8 cellular contexts compared by ENCODE assay signal in genomic region chr11:62855571-62856332, GRCh38. TPM values are rescaled to one million over a fixed set of nuclear protein-coding genes. Genes with fewer than 3 reads are reported as not detected.
DNase-seq lines count a peak whose midpoint lies in the region; ATAC-seq, FAIRE-seq and TF ChIP-seq lines count a peak whose summit lies in the region.

No MANE protein-coding gene starts in this region.

- H3K9ac ChIP-seq in BLaER1 treated with 17β-estradiol and CSF1 and Interleukin-3, amounts not matched to agents 10 nM and 100 nM: peak overlapping the region; percentile 86 to 99 (median 95)
- peak overlapping the region; percentile 99 for H3K9ac ChIP-seq in HepG2 (ENCODE audit: insufficient read depth, low read depth, low read length)

- H3K27me3 Mint-ChIP-seq in activated CD4-positive, alpha-beta T cell treated with anti-CD3 and anti-CD28 coated beads, Interleukin-2, amount 10 ng/mL, durations not matched to agents 7 days and 5 days: no peaks in the 10 kb centered on the region

- ATAC-seq in GM19328 (IDR thresholded peaks at IDR 0.05; ENCODE audit: unreplicated experiment) (peak; percentile 85), HG03469 (IDR thresholded peaks at IDR 0.05; ENCODE audit: unreplicated experiment) (peak; percentile 69), HepG2 (peak; percentile 79)

- BruUV-seq in HepG2 (replicated peaks; lab: Mats Ljungman, UMichigan): no TSS peak

- peaks cover 40 to 48% (median 46%) of the 10 kb centered on the region in 11 experiments for H4K20me1 ChIP-seq in BLaER1 treated with 17β-estradiol and CSF1 and Interleukin-3, amounts not matched to agents 10 nM and 100 nM
- peaks cover 37% of the 10 kb centered on the region for H4K20me1 ChIP-seq in HepG2 (ENCODE audit: insufficient read depth, low read length)

- H3K4me3 Mint-ChIP-seq in activated CD4-positive, alpha-beta T cell treated with anti-CD3 and anti-CD28 coated beads, Interleukin-2, amount 10 ng/mL, durations not matched to agents 7 days and 5 days: peak overlapping the region; percentile 95

- peak overlapping the region; percentile 99 for H3K27ac Mint-ChIP-seq in activated CD4-positive, alpha-beta T cell treated with anti-CD3 and anti-CD28 coated beads, Interleukin-2, amount 10 ng/mL, durations not matched to agents 7 days and 5 days

- peak; percentile 99 to 100 for TF ChIP-seq POLR2A in HepG2 (IDR thresholded peaks at IDR 0.05; ENCODE audit: insufficient read depth in 1 of 2, low read depth in 2 of 2, low read length in 2 of 2)

- 0 out of 4 replicates have a peak, but pooled peaks of 1 of the 2 experiments have one; percentile 8 for TF ChIP-seq EP300 in HepG2 (IDR thresholded peaks at IDR 0.05; ENCODE audit: low read depth in 2 of 2, low read length in 2 of 2)
- TF ChIP-seq EP300 in HepG2 (CRISPR knock-in tag; IDR thresholded peaks at IDR 0.05; ENCODE audit: borderline replicate concordance): no peak

- DNase-seq in NCI-H526 treated with DMSO at 0.1 percent for 48 hours (lab: John Stamatoyannopoulos, UW): peak; percentile 97
- DNase-seq in activated CD4-positive, alpha-beta T cell treated with anti-CD3 and anti-CD28 coated beads, Interleukin-2, amount 10 ng/mL, durations not matched to agents 7 days and 5 days: peak; percentile 98
- peak; percentile 92 for DNase-seq in dedifferentiated amniotic fluid mesenchymal stem cell (ENCODE audit: extremely low spot score)
- DNase-seq in HepG2 (ENCODE audit: low spot score): peak; percentile 97
- peak; percentile 97 to 99 for DNase-seq in stimulated activated CD4-positive, alpha-beta T cell treated with anti-CD3 and anti-CD28 coated beads, Interleukin-2, amount 100 ng/mL, for 48 hours

- WGBS in HepG2 (ENCODE audit: low lambda C conversion rate): under 1% methylated on average over 37 of the region's 54 CpGs

- H3K27me3 ChIP-seq in BLaER1 treated with 17β-estradiol and CSF1 and Interleukin-3, amounts not matched to agents 10 nM and 100 nM: no peaks in the 10 kb centered on the region
- H3K27me3 ChIP-seq in HepG2 (ENCODE audit: control insufficient read depth in 1 of 2, insufficient read depth in 2 of 2, low read length in 2 of 2): no peaks in the 10 kb centered on the region; a peak in 1 of 5 replicates

- CTCF ChIA-PET in activated CD4-positive, alpha-beta T cell treated with anti-CD3 and anti-CD28 coated beads, Interleukin-2, amount 10 ng/mL, durations not matched to agents 7 days and 5 days (lab: Charles Lee): interaction anchor here (0.6 to 3.6 kb wide), 13 partner anchors 8 to 431 kb away, joined by 3 to 34 read pairs (median 4); partner anchors contain the start of genes SLC3A2, TAF6L, TMEM179B and ZBTB3
- CTCF ChIA-PET in HepG2 (lab: Yijun Ruan, JAX; ENCODE audit: low intra/inter-chr PET ratio, low total read pairs): no interaction called here

- intact Hi-C loops in HepG2 (cut with micrococcal nuclease; ENCODE audit: unreplicated experiment): loop anchor here (1.0 kb wide), 1 partner anchor 26 kb away; no protein-coding TSS in a partner anchor

- peaks cover 44% of the 10 kb centered on the region for H3K36me3 Mint-ChIP-seq in activated CD4-positive, alpha-beta T cell treated with anti-CD3 and anti-CD28 coated beads, Interleukin-2, amount 10 ng/mL, durations not matched to agents 7 days and 5 days (ENCODE audit: low read depth)

- peaks cover 52 to 67% (median 55%) of the 10 kb centered on the region in 10 experiments for H3K4me1 ChIP-seq in BLaER1 treated with 17β-estradiol and CSF1 and Interleukin-3, amounts not matched to agents 10 nM and 100 nM
- peaks cover 77% of the 10 kb centered on the region for H3K4me1 ChIP-seq in HepG2 (ENCODE audit: insufficient read depth, low read length)

- peak; percentile 16; the same call in 1 of the 2 replicates for TF ChIP-seq RAD21 in HepG2 (CRISPR knock-in tag; IDR thresholded peaks at IDR 0.05)

- peak overlapping the region; percentile 56 to 98 (median 94); a peak in 21 of 22 replicates for H3K27ac ChIP-seq in BLaER1 treated with 17β-estradiol and CSF1 and Interleukin-3, amounts not matched to agents 10 nM and 100 nM
- peak overlapping the region; percentile 91 for H3K27ac ChIP-seq in HepG2 (ENCODE audit: extremely low read length, insufficient read depth, low read length)

- H3K4me2 ChIP-seq in BLaER1 treated with 17β-estradiol and CSF1 and Interleukin-3, amounts not matched to agents 10 nM and 100 nM: peak overlapping the region; percentile 93 to 99 (median 97)
- H3K4me2 ChIP-seq in HepG2 (ENCODE audit: low read depth, low read length): peak overlapping the region; percentile 99

- H3K4me1 Mint-ChIP-seq in activated CD4-positive, alpha-beta T cell treated with anti-CD3 and anti-CD28 coated beads, Interleukin-2, amount 10 ng/mL, durations not matched to agents 7 days and 5 days: peaks cover 65% of the 10 kb centered on the region

- H3K9me3 Mint-ChIP-seq in activated CD4-positive, alpha-beta T cell treated with anti-CD3 and anti-CD28 coated beads, Interleukin-2, amount 10 ng/mL, durations not matched to agents 7 days and 5 days: no peaks in the 10 kb centered on the region

- peak; percentile 61 for FAIRE-seq in HepG2 (lab: Jason Lieb, UNC)

- TF ChIP-seq CTCF in HepG2 (CRISPR knock-in tag; IDR thresholded peaks at IDR 0.05): peak; percentile 23; the same call in 1 of the 2 replicates

- peaks cover 37 to 55% (median 42%) of the 10 kb centered on the region in 11 experiments for H3K36me3 ChIP-seq in BLaER1 treated with 17β-estradiol and CSF1 and Interleukin-3, amounts not matched to agents 10 nM and 100 nM
- H3K36me3 ChIP-seq in HepG2 (replicated peaks in 1 of 2; ENCODE audit: control insufficient read depth in 1 of 2, insufficient read depth in 2 of 2, low read length in 2 of 2): peaks cover 11 to 33% of the 10 kb centered on the region in 2 experiments

- H3K4me3 ChIP-seq in BLaER1 treated with 17β-estradiol and CSF1 and Interleukin-3, amounts not matched to agents 10 nM and 100 nM: peak overlapping the region; percentile 82 to 96 (median 89)
- H3K4me3 ChIP-seq in HepG2 (replicated peaks in 1 of 3; ENCODE audit: insufficient read depth in 1 of 3, low read depth in 2 of 3, low read length in 3 of 3): peak overlapping the region; percentile 86 to 96 (median 94)

- H2AFZ ChIP-seq in HepG2 (ENCODE audit: low read length): no peak overlapping the region

- in situ Hi-C loops in HepG2 (cut with HindIII; ENCODE audit: extremely low pct_ligation_motif_present, low pct_unique_long_range_greater_than_20kb): no loop called here

- peaks cover 59% of the 10 kb centered on the region for H3K79me2 ChIP-seq in HepG2 (ENCODE audit: insufficient read depth, low read length)

- POLR2A ChIA-PET in activated CD4-positive, alpha-beta T cell treated with anti-CD3 and anti-CD28 coated beads, Interleukin-2, amount 10 ng/mL, durations not matched to agents 7 days and 5 days (lab: Charles Lee): interaction anchor here (0.6 to 5.1 kb wide), 9 partner anchors 9 to 282 kb away, joined by 3 to 58 read pairs (median 4); partner anchors contain the start of genes C11orf98, EEF1G, SLC3A2 and WDR74
- POLR2A ChIA-PET in HepG2 (lab: Yijun Ruan, JAX): interaction anchor here (0.7 to 9.4 kb wide), 32 partner anchors 8 to 1382 kb away, joined by 3 to 362 read pairs (median 6); partner anchors contain the start of genes B3GAT3, C11orf98, CSKMT and GANAB

- no peaks in the 10 kb centered on the region; a peak in 2 of 22 replicates for H3K9me3 ChIP-seq in BLaER1 treated with 17β-estradiol and CSF1 and Interleukin-3, amounts not matched to agents 10 nM and 100 nM (replicated peaks in 1 of 11)
- no peaks in the 10 kb centered on the region for H3K9me3 ChIP-seq in HepG2 (ENCODE audit: low read length)

RNA-seq across cellular contexts. Expression of gene WDR74, which starts 16.4 kb away (rescaled TPM):
- 10 to 100 TPM; 53.8 to 60.4 TPM for total RNA-seq in activated CD4-positive, alpha-beta T cell treated with anti-CD3 and anti-CD28 coated beads, Interleukin-2, amount 10 ng/mL, durations not matched to agents 7 days and 5 days
- 68.4 and 83.3 TPM in 2 replicates for total RNA-seq in HepG2 (2016; rRNA removed; fragmentation: Illumina TruSeq; extraction: Trizol)
- total RNA-seq in HepG2 (2016; cell fraction: cytosol; rRNA removed; fragmentation: Illumina TruSeq; extraction: Trizol; ENCODE audit: low read depth): 73.1 and 74.3 TPM in 2 replicates
- total RNA-seq in HepG2 (2016; cell fraction: insoluble cytoplasmic fraction; rRNA removed; fragmentation: Illumina TruSeq; extraction: Trizol): 64.4 and 81.2 TPM in 2 replicates
- total RNA-seq in HepG2 (2016; cell fraction: membrane; rRNA removed; fragmentation: Illumina TruSeq; extraction: Trizol): 35.8 and 38.0 TPM in 2 replicates
- total RNA-seq in HepG2 (2016; cell fraction: nucleus; rRNA removed; fragmentation: Illumina TruSeq; extraction: Trizol): 65.9 and 69.3 TPM in 2 replicates
- 77.0 and 84.6 TPM in 2 replicates for polyA plus RNA-seq in HepG2 (2011; rRNA removed)
- polyA plus RNA-seq in HepG2 (2011; cell fraction: cytosol; rRNA removed): 65.2 and 92.4 TPM in 2 replicates
- 200 and 217 TPM in 2 replicates for polyA plus RNA-seq in HepG2 (2011; cell fraction: nucleus; rRNA removed)
- 46.6 and 65.2 TPM in 2 replicates for polyA plus RNA-seq in HepG2 (2012)
- 14.6 and 16.3 TPM in 2 replicates for polyA plus RNA-seq in HepG2 (2016; cell fraction: cytosol; fragmentation: Illumina TruSeq; extraction: Trizol; ENCODE audit: low read depth)
- polyA plus RNA-seq in HepG2 (2016; cell fraction: insoluble cytoplasmic fraction; fragmentation: Illumina TruSeq; extraction: Trizol; ENCODE audit: low read depth): 58.9 and 67.1 TPM in 2 replicates
- 19.3 and 20.8 TPM in 2 replicates for polyA plus RNA-seq in HepG2 (2016; cell fraction: membrane; fragmentation: Illumina TruSeq; extraction: Trizol; ENCODE audit: low read depth)
- polyA plus RNA-seq in HepG2 (2016; cell fraction: nucleus; fragmentation: Illumina TruSeq; extraction: Trizol; ENCODE audit: insufficient read depth, low read depth): 134 and 146 TPM in 2 replicates
- 110 and 251 TPM in 2 replicates for polyA minus RNA-seq in HepG2 (2011; rRNA and poly(A)+ RNA removed; ENCODE audit: low replicate concordance)
- 31.0 and 38.8 TPM in 2 replicates for polyA minus RNA-seq in HepG2 (2011; cell fraction: cytosol; rRNA and poly(A)+ RNA removed)
- polyA minus RNA-seq in HepG2 (2011; cell fraction: nucleus; rRNA and poly(A)+ RNA removed): 217 and 271 TPM in 2 replicates

RNA-seq across cellular contexts. Expression of gene TEX54, which starts 23.1 kb away (rescaled TPM):
- under 1 TPM in 1 of 2 experiments, not detected in 1; 0.48 TPM for total RNA-seq in activated CD4-positive, alpha-beta T cell treated with anti-CD3 and anti-CD28 coated beads, Interleukin-2, amount 10 ng/mL, durations not matched to agents 7 days and 5 days
- total RNA-seq in HepG2 (2016; rRNA removed; fragmentation: Illumina TruSeq; extraction: Trizol): not detected in 2 replicates
- not detected in 2 replicates for total RNA-seq in HepG2 (2016; cell fraction: cytosol; rRNA removed; fragmentation: Illumina TruSeq; extraction: Trizol; ENCODE audit: low read depth)
- total RNA-seq in HepG2 (2016; cell fraction: insoluble cytoplasmic fraction; rRNA removed; fragmentation: Illumina TruSeq; extraction: Trizol): not detected in 2 replicates
- total RNA-seq in HepG2 (2016; cell fraction: membrane; rRNA removed; fragmentation: Illumina TruSeq; extraction: Trizol): not detected in 2 replicates
- total RNA-seq in HepG2 (2016; cell fraction: nucleus; rRNA removed; fragmentation: Illumina TruSeq; extraction: Trizol): not detected in 2 replicates
- not detected in 2 replicates for polyA plus RNA-seq in HepG2 (2011; rRNA removed)
- not detected in 2 replicates for polyA plus RNA-seq in HepG2 (2011; cell fraction: cytosol; rRNA removed)
- polyA plus RNA-seq in HepG2 (2011; cell fraction: nucleus; rRNA removed): not detected in 2 replicates
- polyA plus RNA-seq in HepG2 (2012): 0.55 TPM in 1 of 2 replicates, not detected in the other
- polyA plus RNA-seq in HepG2 (2016; cell fraction: cytosol; fragmentation: Illumina TruSeq; extraction: Trizol; ENCODE audit: low read depth): not detected in 2 replicates
- not detected in 2 replicates for polyA plus RNA-seq in HepG2 (2016; cell fraction: insoluble cytoplasmic fraction; fragmentation: Illumina TruSeq; extraction: Trizol; ENCODE audit: low read depth)
- not detected in 2 replicates for polyA plus RNA-seq in HepG2 (2016; cell fraction: membrane; fragmentation: Illumina TruSeq; extraction: Trizol; ENCODE audit: low read depth)
- polyA plus RNA-seq in HepG2 (2016; cell fraction: nucleus; fragmentation: Illumina TruSeq; extraction: Trizol; ENCODE audit: insufficient read depth, low read depth): not detected in 2 replicates
- not detected in 2 replicates for polyA minus RNA-seq in HepG2 (2011; rRNA and poly(A)+ RNA removed; ENCODE audit: low replicate concordance)
- not detected in 2 replicates for polyA minus RNA-seq in HepG2 (2011; cell fraction: cytosol; rRNA and poly(A)+ RNA removed)
- not detected in 2 replicates for polyA minus RNA-seq in HepG2 (2011; cell fraction: nucleus; rRNA and poly(A)+ RNA removed)

RNA-seq across cellular contexts. Expression of gene STX5, which starts 23.9 kb away (rescaled TPM):
- 10 to 100 TPM; 34.1 to 41.0 TPM for total RNA-seq in activated CD4-positive, alpha-beta T cell treated with anti-CD3 and anti-CD28 coated beads, Interleukin-2, amount 10 ng/mL, durations not matched to agents 7 days and 5 days
- 26.9 and 29.2 TPM in 2 replicates for total RNA-seq in HepG2 (2016; rRNA removed; fragmentation: Illumina TruSeq; extraction: Trizol)
- total RNA-seq in HepG2 (2016; cell fraction: cytosol; rRNA removed; fragmentation: Illumina TruSeq; extraction: Trizol; ENCODE audit: low read depth): 11.5 and 13.1 TPM in 2 replicates
- 28.7 and 31.4 TPM in 2 replicates for total RNA-seq in HepG2 (2016; cell fraction: insoluble cytoplasmic fraction; rRNA removed; fragmentation: Illumina TruSeq; extraction: Trizol)
- total RNA-seq in HepG2 (2016; cell fraction: membrane; rRNA removed; fragmentation: Illumina TruSeq; extraction: Trizol): 21.4 and 25.5 TPM in 2 replicates
- 19.8 and 21.0 TPM in 2 replicates for total RNA-seq in HepG2 (2016; cell fraction: nucleus; rRNA removed; fragmentation: Illumina TruSeq; extraction: Trizol)
- 30.0 and 36.6 TPM in 2 replicates for polyA plus RNA-seq in HepG2 (2011; rRNA removed)
- polyA plus RNA-seq in HepG2 (2011; cell fraction: cytosol; rRNA removed): 40.4 and 44.3 TPM in 2 replicates
- 58.1 and 64.7 TPM in 2 replicates for polyA plus RNA-seq in HepG2 (2011; cell fraction: nucleus; rRNA removed)
- 34.4 and 38.4 TPM in 2 replicates for polyA plus RNA-seq in HepG2 (2012)
- 16.7 and 21.3 TPM in 2 replicates for polyA plus RNA-seq in HepG2 (2016; cell fraction: cytosol; fragmentation: Illumina TruSeq; extraction: Trizol; ENCODE audit: low read depth)
- 46.7 and 47.9 TPM in 2 replicates for polyA plus RNA-seq in HepG2 (2016; cell fraction: insoluble cytoplasmic fraction; fragmentation: Illumina TruSeq; extraction: Trizol; ENCODE audit: low read depth)
- 24.0 and 30.0 TPM in 2 replicates for polyA plus RNA-seq in HepG2 (2016; cell fraction: membrane; fragmentation: Illumina TruSeq; extraction: Trizol; ENCODE audit: low read depth)
- 28.2 and 33.5 TPM in 2 replicates for polyA plus RNA-seq in HepG2 (2016; cell fraction: nucleus; fragmentation: Illumina TruSeq; extraction: Trizol; ENCODE audit: insufficient read depth, low read depth)
- 75.1 and 110 TPM in 2 replicates for polyA minus RNA-seq in HepG2 (2011; rRNA and poly(A)+ RNA removed; ENCODE audit: low replicate concordance)
- polyA minus RNA-seq in HepG2 (2011; cell fraction: cytosol; rRNA and poly(A)+ RNA removed): 15.7 and 21.4 TPM in 2 replicates
- 39.8 and 49.6 TPM in 2 replicates for polyA minus RNA-seq in HepG2 (2011; cell fraction: nucleus; rRNA and poly(A)+ RNA removed)

RNA-seq across cellular contexts. Expression of gene SLC3A2, which starts 24.9 kb away (rescaled TPM):
- total RNA-seq in activated CD4-positive, alpha-beta T cell treated with anti-CD3 and anti-CD28 coated beads, Interleukin-2, amount 10 ng/mL, durations not matched to agents 7 days and 5 days: 100 to 1,000 TPM; 153 to 157 TPM
- 94.8 and 213 TPM in 2 replicates for total RNA-seq in HepG2 (2016; rRNA removed; fragmentation: Illumina TruSeq; extraction: Trizol)
- 38.0 and 39.9 TPM in 2 replicates for total RNA-seq in HepG2 (2016; cell fraction: cytosol; rRNA removed; fragmentation: Illumina TruSeq; extraction: Trizol; ENCODE audit: low read depth)
- 86.4 and 215 TPM in 2 replicates for total RNA-seq in HepG2 (2016; cell fraction: insoluble cytoplasmic fraction; rRNA removed; fragmentation: Illumina TruSeq; extraction: Trizol)
- 38.3 and 41.7 TPM in 2 replicates for total RNA-seq in HepG2 (2016; cell fraction: membrane; rRNA removed; fragmentation: Illumina TruSeq; extraction: Trizol)
- total RNA-seq in HepG2 (2016; cell fraction: nucleus; rRNA removed; fragmentation: Illumina TruSeq; extraction: Trizol): 205 and 227 TPM in 2 replicates
- 225 and 226 TPM in 2 replicates for polyA plus RNA-seq in HepG2 (2011; rRNA removed)
- 197 and 232 TPM in 2 replicates for polyA plus RNA-seq in HepG2 (2011; cell fraction: cytosol; rRNA removed)
- polyA plus RNA-seq in HepG2 (2011; cell fraction: nucleus; rRNA removed): 387 TPM in 2 replicates
- 155 and 209 TPM in 2 replicates for polyA plus RNA-seq in HepG2 (2012)
- 14.6 and 16.2 TPM in 2 replicates for polyA plus RNA-seq in HepG2 (2016; cell fraction: cytosol; fragmentation: Illumina TruSeq; extraction: Trizol; ENCODE audit: low read depth)
- 86.8 and 89.1 TPM in 2 replicates for polyA plus RNA-seq in HepG2 (2016; cell fraction: insoluble cytoplasmic fraction; fragmentation: Illumina TruSeq; extraction: Trizol; ENCODE audit: low read depth)
- polyA plus RNA-seq in HepG2 (2016; cell fraction: membrane; fragmentation: Illumina TruSeq; extraction: Trizol; ENCODE audit: low read depth): 14.4 and 19.1 TPM in 2 replicates
- polyA plus RNA-seq in HepG2 (2016; cell fraction: nucleus; fragmentation: Illumina TruSeq; extraction: Trizol; ENCODE audit: insufficient read depth, low read depth): 322 and 351 TPM in 2 replicates
- 232 and 734 TPM in 2 replicates for polyA minus RNA-seq in HepG2 (2011; rRNA and poly(A)+ RNA removed; ENCODE audit: low replicate concordance)
- polyA minus RNA-seq in HepG2 (2011; cell fraction: cytosol; rRNA and poly(A)+ RNA removed): 189 and 204 TPM in 2 replicates
- polyA minus RNA-seq in HepG2 (2011; cell fraction: nucleus; rRNA and poly(A)+ RNA removed): 166 and 194 TPM in 2 replicates

RNA-seq across cellular contexts. Expression of gene NXF1, which starts 50.5 kb away (rescaled TPM):
- 100 to 1,000 TPM; 110 to 121 TPM for total RNA-seq in activated CD4-positive, alpha-beta T cell treated with anti-CD3 and anti-CD28 coated beads, Interleukin-2, amount 10 ng/mL, durations not matched to agents 7 days and 5 days
- total RNA-seq in HepG2 (2016; rRNA removed; fragmentation: Illumina TruSeq; extraction: Trizol): 26.2 and 30.9 TPM in 2 replicates
- total RNA-seq in HepG2 (2016; cell fraction: cytosol; rRNA removed; fragmentation: Illumina TruSeq; extraction: Trizol; ENCODE audit: low read depth): 6.3 and 6.4 TPM in 2 replicates
- 26.3 and 28.4 TPM in 2 replicates for total RNA-seq in HepG2 (2016; cell fraction: insoluble cytoplasmic fraction; rRNA removed; fragmentation: Illumina TruSeq; extraction: Trizol)
- 7.6 and 10.4 TPM in 2 replicates for total RNA-seq in HepG2 (2016; cell fraction: membrane; rRNA removed; fragmentation: Illumina TruSeq; extraction: Trizol)
- total RNA-seq in HepG2 (2016; cell fraction: nucleus; rRNA removed; fragmentation: Illumina TruSeq; extraction: Trizol): 34.7 and 37.1 TPM in 2 replicates
- 30.4 and 39.7 TPM in 2 replicates for polyA plus RNA-seq in HepG2 (2011; rRNA removed)
- polyA plus RNA-seq in HepG2 (2011; cell fraction: cytosol; rRNA removed): 18.7 and 20.6 TPM in 2 replicates
- polyA plus RNA-seq in HepG2 (2011; cell fraction: nucleus; rRNA removed): 353 and 401 TPM in 2 replicates
- polyA plus RNA-seq in HepG2 (2012): 36.2 and 63.4 TPM in 2 replicates
- polyA plus RNA-seq in HepG2 (2016; cell fraction: cytosol; fragmentation: Illumina TruSeq; extraction: Trizol; ENCODE audit: low read depth): 5.1 and 5.2 TPM in 2 replicates
- 49.2 and 51.6 TPM in 2 replicates for polyA plus RNA-seq in HepG2 (2016; cell fraction: insoluble cytoplasmic fraction; fragmentation: Illumina TruSeq; extraction: Trizol; ENCODE audit: low read depth)
- 10.3 and 10.6 TPM in 2 replicates for polyA plus RNA-seq in HepG2 (2016; cell fraction: membrane; fragmentation: Illumina TruSeq; extraction: Trizol; ENCODE audit: low read depth)
- 134 and 143 TPM in 2 replicates for polyA plus RNA-seq in HepG2 (2016; cell fraction: nucleus; fragmentation: Illumina TruSeq; extraction: Trizol; ENCODE audit: insufficient read depth, low read depth)
- 24.4 and 74.3 TPM in 2 replicates for polyA minus RNA-seq in HepG2 (2011; rRNA and poly(A)+ RNA removed; ENCODE audit: low replicate concordance)
- 11.6 and 13.2 TPM in 2 replicates for polyA minus RNA-seq in HepG2 (2011; cell fraction: cytosol; rRNA and poly(A)+ RNA removed)
- 56.4 and 77.8 TPM in 2 replicates for polyA minus RNA-seq in HepG2 (2011; cell fraction: nucleus; rRNA and poly(A)+ RNA removed)

Comparison
In these comparisons a context has a peak if more than half of its experiments do, and no peak if none do; other contexts are left out.
1. Peak in every context shown above with its lines: DNase-seq, ATAC-seq, H3K4me3 ChIP-seq and H3K27ac ChIP-seq.